ENCODE assay signal across 12 cellular contexts in genomic region chr10:34760606-34761005, GRCh38. TPM values are rescaled to one million over a fixed set of nuclear protein-coding genes. Genes with fewer than 3 reads are reported as not detected.
DNase-seq lines count a peak whose midpoint lies in the region; ATAC-seq and TF ChIP-seq lines count a peak whose summit lies in the region.
"Had no signal": no experiment of that assay in that cellular context is flagged by ENCODE, and none has a peak within 500 bp of the region (broad histone marks: within the 10 kb centered on the region; RNA-seq: fewer than 3 reads in every experiment).

No MANE protein-coding gene starts in this region.

- H3K79me2 ChIP-seq in DND-41 (ENCODE audit: insufficient read depth, low read length): peaks cover 95% of the 10 kb centered on the region

- H3K4me3 Mint-ChIP-seq in stimulated activated effector memory CD8-positive, alpha-beta T cell treated with anti-CD3 and anti-CD28 coated beads, Interleukin-12 subunit alpha, Interleukin-12 subunit beta, amount 100 ng/mL, for 72 hours: no peak overlapping the region

- no peak overlapping the region for H2AFZ ChIP-seq in DND-41 (ENCODE audit: low read depth, low read length)

- no peak overlapping the region for H3K27ac ChIP-seq in DND-41 (ENCODE audit: low read length)
- H3K27ac ChIP-seq: tibial artery had no signal

- H3K27me3 ChIP-seq in DND-41 (ENCODE audit: insufficient read depth, low read length, poor library complexity): no peaks in the 10 kb centered on the region
- H3K27me3 ChIP-seq: tibial artery had no signal

- H3K9me3 Mint-ChIP-seq in stimulated activated effector memory CD8-positive, alpha-beta T cell treated with anti-CD3 and anti-CD28 coated beads, Interleukin-12 subunit alpha, Interleukin-12 subunit beta, amount 100 ng/mL, for 72 hours: peaks cover 3% of the 10 kb centered on the region

- TF ChIP-seq CTCF in DND-41 (IDR thresholded peaks at IDR 0.05; ENCODE audit: borderline replicate concordance, extremely low read depth, low read length, poor library complexity, severe bottlenecking): no peak
- TF ChIP-seq CTCF in choroid plexus epithelial cell (conservative IDR thresholded peaks at IDR 0.05; ENCODE audit: low read depth, low read length): no peak

- H3K4me3 ChIP-seq in DND-41 (ENCODE audit: low read depth in 1 of 2, low read length in 2 of 2) (no peak overlapping the region), choroid plexus epithelial cell (ENCODE audit: low read depth, low read length) (no peak overlapping the region)
- H3K4me3 ChIP-seq: tibial artery had no signal

- no peaks in the 10 kb centered on the region for H3K36me3 Mint-ChIP-seq in stimulated activated effector memory CD8-positive, alpha-beta T cell treated with anti-CD3 and anti-CD28 coated beads, Interleukin-12 subunit alpha, Interleukin-12 subunit beta, amount 100 ng/mL, for 72 hours

- ATAC-seq in DND-41 (ENCODE audit: insufficient read depth, low read depth) (peak; percentile 30; the same call in 1 of the 3 replicates), HG02588 (IDR thresholded peaks at IDR 0.05; ENCODE audit: unreplicated experiment) (no peak)
- no peak for ATAC-seq in stimulated activated effector memory CD8-positive, alpha-beta T cell treated with anti-CD3 and anti-CD28 coated beads, Interleukin-12 subunit alpha, Interleukin-12 subunit beta, amount 100 ng/mL, for 72 hours

- no peaks in the 10 kb centered on the region for H3K9me3 ChIP-seq in DND-41 (ENCODE audit: insufficient read depth, low read length, severe bottlenecking)
- H3K9me3 ChIP-seq: tibial artery had no signal

- H3K4me1 ChIP-seq in DND-41 (ENCODE audit: insufficient read depth, low read length): peaks cover 6% of the 10 kb centered on the region

- no peak for DNase-seq in DND-41
- peak; percentile 15 for DNase-seq in HT1080 (ENCODE audit: low read depth)
- peak; percentile 30 for DNase-seq in choroid plexus epithelial cell (ENCODE audit: low read depth)
- DNase-seq in islet precursor cell: peak; percentile 61
- DNase-seq in NCI-H446 (lab: John Stamatoyannopoulos, UW): no peak
- no peak for DNase-seq in stimulated activated CD4-positive, alpha-beta T cell treated with anti-CD3 and anti-CD28 coated beads, Interleukin-2, amount 100 ng/mL, for 48 hours
- DNase-seq in stimulated activated effector memory CD8-positive, alpha-beta T cell treated with anti-CD3 and anti-CD28 coated beads, Interleukin-12 subunit alpha, Interleukin-12 subunit beta, amount 100 ng/mL, for 72 hours (ENCODE audit: low spot score in 2 of 2): no peak
- DNase-seq: activated effector memory CD4-positive, alpha-beta T cell treated with anti-CD3 and anti-CD28 coated beads, Interleukin-2, amount 50 U/mL, for 16 hours; HCEC 1CT; NCI-H2171; tibial artery had no signal

- no peak overlapping the region for H3K9ac ChIP-seq in DND-41 (ENCODE audit: low read depth, low read length)

- peaks cover 77% of the 10 kb centered on the region; the same call in 1 of the 2 replicates for H4K20me1 ChIP-seq in DND-41 (ENCODE audit: insufficient read depth, low read length)

- H3K4me2 ChIP-seq in DND-41 (ENCODE audit: insufficient read depth, low read length): no peak overlapping the region

- H3K4me1 Mint-ChIP-seq in stimulated activated effector memory CD8-positive, alpha-beta T cell treated with anti-CD3 and anti-CD28 coated beads, Interleukin-12 subunit alpha, Interleukin-12 subunit beta, amount 100 ng/mL, for 72 hours: no peaks in the 10 kb centered on the region

- no peaks in the 10 kb centered on the region for H3K36me3 ChIP-seq in DND-41 (ENCODE audit: insufficient read depth, low read length)
- H3K36me3 ChIP-seq: tibial artery had no signal

- no peak overlapping the region for H3K27ac Mint-ChIP-seq in stimulated activated effector memory CD8-positive, alpha-beta T cell treated with anti-CD3 and anti-CD28 coated beads, Interleukin-12 subunit alpha, Interleukin-12 subunit beta, amount 100 ng/mL, for 72 hours

RNA-seq across cellular contexts. Expression of gene PARD3, which starts 54.5 kb away (rescaled TPM):
- total RNA-seq in HT1080 (2014; rRNA removed; shearing (Covaris generic)): 52.3 and 55.3 TPM in 2 replicates
- polyA plus RNA-seq in HT1080 (2015; cell fraction: cytosol; rRNA removed): 35.9 and 51.1 TPM in 2 replicates
- polyA plus RNA-seq in HT1080 (2015; cell fraction: nucleus; rRNA removed): 47.8 and 47.9 TPM in 2 replicates

Comparison
In these comparisons a context has a peak if more than half of its experiments do, and no peak if none do; other contexts are left out.
1. DNase-seq: peak in HT1080 (single experiment), choroid plexus epithelial cell (single experiment) and islet precursor cell (single experiment); none in DND-41 (single experiment), NCI-H446 (0 of 2), stimulated activated CD4-positive, alpha-beta T cell treated with anti-CD3 and anti-CD28 coated beads, Interleukin-2, amount 100 ng/mL, for 48 hours (0 of 2) and stimulated activated effector memory CD8-positive, alpha-beta T cell treated with anti-CD3 and anti-CD28 coated beads, Interleukin-12 subunit alpha, Interleukin-12 subunit beta, amount 100 ng/mL, for 72 hours (0 of 2).